1 cellular context compared by ENCODE assay signal in genomic region chr13:112699318-112699918, GRCh38.
TF ChIP-seq lines count a peak whose summit lies in the region.

No MANE protein-coding gene starts in this region.

TF ChIP-seq in GM12878, 131 proteins besides CTCF, POLR2A, EP300 and RAD21:
- TF ChIP-seq ZBTB40 (IDR thresholded peaks at IDR 0.05; ENCODE audit: borderline replicate concordance) (no peak), E2F8 (IDR thresholded peaks at IDR 0.05; ENCODE audit: low read depth, partially characterized antibody) (no peak), ASH2L (IDR thresholded peaks at IDR 0.05; ENCODE audit: borderline replicate concordance, low read depth) (no peak), ZNF207 (IDR thresholded peaks at IDR 0.05; ENCODE audit: borderline replicate concordance) (no peak), RAD51 (IDR thresholded peaks at IDR 0.05) (no peak)
- TF ChIP-seq, protein P1, sequence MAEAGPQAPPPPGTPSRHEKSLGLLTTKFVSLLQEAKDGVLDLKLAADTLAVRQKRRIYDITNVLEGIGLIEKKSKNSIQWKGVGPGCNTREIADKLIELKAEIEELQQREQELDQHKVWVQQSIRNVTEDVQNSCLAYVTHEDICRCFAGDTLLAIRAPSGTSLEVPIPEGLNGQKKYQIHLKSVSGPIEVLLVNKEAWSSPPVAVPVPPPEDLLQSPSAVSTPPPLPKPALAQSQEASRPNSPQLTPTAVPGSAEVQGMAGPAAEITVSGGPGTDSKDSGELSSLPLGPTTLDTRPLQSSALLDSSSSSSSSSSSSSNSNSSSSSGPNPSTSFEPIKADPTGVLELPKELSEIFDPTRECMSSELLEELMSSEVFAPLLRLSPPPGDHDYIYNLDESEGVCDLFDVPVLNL (IDR thresholded peaks at IDR 0.05; ENCODE audit: low read depth, low read length) = no peak
